ENCODE assay signal across 23 cellular contexts in genomic region chr5:100693481-100693880, GRCh38.
"Had no signal": no experiment of that assay in that cellular context is flagged by ENCODE, and none has a peak within 500 bp of the region (broad histone marks: within the 10 kb centered on the region; RNA-seq: fewer than 3 reads in every experiment).

No MANE protein-coding gene starts in this region.

- H3K36me3 ChIP-seq: colonic mucosa, esophagus squamous epithelium, heart right ventricle, left lung, prostate gland, right atrium auricular region, sigmoid colon, thoracic aorta, tibial nerve, upper lobe of left lung had no signal

- H3K27ac ChIP-seq: colonic mucosa, esophagus squamous epithelium, heart right ventricle, left lung, parathyroid adenoma, prostate gland, right atrium auricular region, sigmoid colon, thoracic aorta, tibial nerve, upper lobe of left lung had no signal

- H3K4me3 ChIP-seq: colonic mucosa, esophagus squamous epithelium, heart right ventricle, left lung, prostate gland, right atrium auricular region, sigmoid colon, thoracic aorta, tibial nerve, upper lobe of left lung had no signal

- DNase-seq: colonic mucosa; effector CD8-positive, alpha-beta T cell; esophagus squamous epithelium; foreskin melanocyte; glutamatergic neuron; heart right ventricle; hippocampal formation; left cardiac atrium; left lung; mesenchymal stem cell; midbrain; naive thymus-derived CD8-positive, alpha-beta T cell; sigmoid colon; stimulated activated CD4-positive, alpha-beta T cell treated with anti-CD3 and anti-CD28 coated beads, Interleukin-4, amount 100 ng/mL, for 4 hours; stimulated activated naive CD8-positive, alpha-beta T cell treated with anti-CD3 and anti-CD28 coated beads, Interleukin-15, Interleukin-2, amounts not matched to agents 100 U/mL and 50 U/mL, for 24 hours; substantia nigra; upper lobe of left lung had no signal

- ATAC-seq: heart right ventricle; left cardiac atrium; left lung; naive thymus-derived CD8-positive, alpha-beta T cell; stimulated activated memory B cell treated with anti-CD40 and anti-IgM and Interleukin-4, amounts not matched to agents 10 μg/mL and 1 μg/mL and 100 μg/mL, for 72 hours; stimulated activated naive CD8-positive, alpha-beta T cell treated with anti-CD3 and anti-CD28 coated beads, Interleukin-15, Interleukin-2, amounts not matched to agents 100 U/mL and 50 U/mL, for 24 hours had no signal

- H3K9ac ChIP-seq: parathyroid adenoma had no signal

- H3K79me2 ChIP-seq: parathyroid adenoma had no signal

- H3K27me3 ChIP-seq: colonic mucosa, esophagus squamous epithelium, heart right ventricle, left lung, right atrium auricular region, sigmoid colon, tibial nerve, upper lobe of left lung had no signal

- H3K9me3 ChIP-seq: colonic mucosa, esophagus squamous epithelium, heart right ventricle, left lung, prostate gland, right atrium auricular region, sigmoid colon, thoracic aorta, tibial nerve, upper lobe of left lung had no signal

- H3K4me1 ChIP-seq: colonic mucosa, esophagus squamous epithelium, heart right ventricle, left lung, parathyroid adenoma, prostate gland, right atrium auricular region, sigmoid colon, tibial nerve, upper lobe of left lung had no signal
